In the genomic region with DNA sequence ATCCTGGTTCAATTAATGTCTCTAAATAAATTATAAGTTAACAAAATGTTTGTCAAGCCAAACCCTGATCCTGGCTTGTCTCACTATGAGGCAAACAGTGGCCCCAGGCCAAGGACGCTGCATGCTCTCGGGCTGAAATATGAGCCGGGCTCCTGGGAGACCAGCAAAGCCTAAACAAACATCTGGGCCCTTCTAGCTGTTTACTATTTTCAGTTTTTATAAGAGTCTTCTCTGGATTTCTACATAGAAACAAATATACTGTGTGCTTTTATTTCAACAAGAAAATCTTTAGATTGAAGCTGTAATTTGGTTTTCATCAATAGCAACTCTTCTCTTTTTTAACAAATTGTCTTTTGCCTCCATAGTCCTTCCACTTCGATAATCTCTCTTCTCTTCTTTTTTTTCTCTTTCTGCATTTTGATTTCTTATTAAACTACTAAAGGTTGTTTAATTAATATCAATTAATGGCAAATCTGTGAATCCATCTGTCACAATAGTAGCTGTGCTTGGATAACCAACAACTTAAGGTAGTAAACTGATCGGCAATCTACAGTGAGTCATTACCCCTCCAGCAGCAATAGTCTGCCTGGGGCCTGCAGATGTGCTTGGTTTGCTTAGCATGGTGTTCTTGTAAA, we compare ENCODE assay signal across 8 cellular contexts.
DNase-seq lines count a peak whose midpoint lies in the region; ATAC-seq and TF ChIP-seq lines count a peak whose summit lies in the region.

No MANE protein-coding gene starts in this region.

- H3K4me1 Mint-ChIP-seq in WTC11 = peaks cover 19% of the 10 kb centered on the region
- no peaks in the 10 kb centered on the region for H3K4me1 Mint-ChIP-seq in CD14-positive monocyte

- DNase-seq in NCI-H1436 (lab: John Stamatoyannopoulos, UW) = peak; percentile 44
- DNase-seq in NCI-H1436 treated with DMSO at 0.1 percent for 48 hours (lab: John Stamatoyannopoulos, UW) = no peak
- peak; percentile 59 for DNase-seq in WTC11 (ENCODE audit: low spot score)
- peak; percentile 69 for DNase-seq in iPS-NIHi11 (ENCODE audit: low spot score)
- peak; percentile 69 for DNase-seq in stromal cell of bone marrow (ENCODE audit: low read depth)
- no peak for DNase-seq in GM19240 (ENCODE audit: insufficient read length, low spot score)
- no peak for DNase-seq in CD14-positive monocyte (ENCODE audit: low spot score)

- CTCF ChIA-PET in WTC11 (lab: Charles Lee) = interaction anchor here (1.9 kb wide), 1 partner anchor 17 kb away, joined by 9 read pairs; no protein-coding TSS in a partner anchor

- intact Hi-C loops in CD14-positive monocyte (cut with micrococcal nuclease) = no loop called here

- POLR2A ChIA-PET in WTC11 (lab: Charles Lee) = no interaction called here

- H3K9me3 Mint-ChIP-seq in WTC11 = peaks cover 9% of the 10 kb centered on the region
- peaks cover 0 to 11% (median 7%) of the 10 kb centered on the region in 7 donors for H3K9me3 Mint-ChIP-seq in CD14-positive monocyte

- TF ChIP-seq CTCF in WTC11 (IDR thresholded peaks at IDR 0.05) = no peak
- no peak for TF ChIP-seq CTCF in CD14-positive monocyte (IDR thresholded peaks at IDR 0.05)

- no peaks in the 10 kb centered on the region for H3K27me3 Mint-ChIP-seq in WTC11 (ENCODE audit: low read depth)
- no peaks in the 10 kb centered on the region for H3K27me3 Mint-ChIP-seq in CD14-positive monocyte (ENCODE audit: low read depth in 3 of 3)

- H3K27ac Mint-ChIP-seq in WTC11 = no peak overlapping the region; the same call in 1 of the 2 replicates
- H3K27ac Mint-ChIP-seq in CD14-positive monocyte = no peak overlapping the region

- H3K4me3 Mint-ChIP-seq in WTC11 (peak overlapping the region; percentile 41; the same call in 1 of the 2 replicates), CD14-positive monocyte (no peak overlapping the region)

- peak; percentile 95 for ATAC-seq in WTC11
- no peak for ATAC-seq in HG02852 (IDR thresholded peaks at IDR 0.05; ENCODE audit: unreplicated experiment)

- no peaks in the 10 kb centered on the region for H3K36me3 Mint-ChIP-seq in WTC11
- no peaks in the 10 kb centered on the region for H3K36me3 Mint-ChIP-seq in CD14-positive monocyte

TF ChIP-seq in WTC11, 78 proteins besides CTCF, POLR2A, EP300 and RAD21:
- TF ChIP-seq SMAD3 (CRISPR knock-in tag; IDR thresholded peaks at IDR 0.05; ENCODE audit: borderline replicate concordance) (no peak), NR2C2 (CRISPR knock-in tag; IDR thresholded peaks at IDR 0.05) (no peak), IRF2 (CRISPR knock-in tag; IDR thresholded peaks at IDR 0.05; ENCODE audit: borderline replicate concordance, low read depth) (no peak), ZNF317 (CRISPR knock-in tag; IDR thresholded peaks at IDR 0.05; ENCODE audit: borderline replicate concordance, low read depth) (no peak), MXD4 (CRISPR knock-in tag; IDR thresholded peaks at IDR 0.05; ENCODE audit: borderline replicate concordance) (no peak), ZNF396 (CRISPR knock-in tag; IDR thresholded peaks at IDR 0.05; ENCODE audit: borderline replicate concordance) (no peak), TCF7 (CRISPR knock-in tag; IDR thresholded peaks at IDR 0.05; ENCODE audit: low read depth) (no peak), NFYB (CRISPR knock-in tag; conservative IDR thresholded peaks at IDR 0.05; ENCODE audit: low read depth) (no peak), OVOL2 (CRISPR knock-in tag; IDR thresholded peaks at IDR 0.05; ENCODE audit: borderline replicate concordance) (no peak), ZNF121 (CRISPR knock-in tag; IDR thresholded peaks at IDR 0.05) (no peak), ZBTB21 (CRISPR knock-in tag; IDR thresholded peaks at IDR 0.05; ENCODE audit: borderline replicate concordance) (no peak), ZNF263 (CRISPR knock-in tag; IDR thresholded peaks at IDR 0.05; ENCODE audit: low read depth) (no peak), CBFB (CRISPR knock-in tag; IDR thresholded peaks at IDR 0.05; ENCODE audit: low read depth) (no peak), ZNF416 (CRISPR knock-in tag; IDR thresholded peaks at IDR 0.05) (no peak)
- TF ChIP-seq, protein P1, sequence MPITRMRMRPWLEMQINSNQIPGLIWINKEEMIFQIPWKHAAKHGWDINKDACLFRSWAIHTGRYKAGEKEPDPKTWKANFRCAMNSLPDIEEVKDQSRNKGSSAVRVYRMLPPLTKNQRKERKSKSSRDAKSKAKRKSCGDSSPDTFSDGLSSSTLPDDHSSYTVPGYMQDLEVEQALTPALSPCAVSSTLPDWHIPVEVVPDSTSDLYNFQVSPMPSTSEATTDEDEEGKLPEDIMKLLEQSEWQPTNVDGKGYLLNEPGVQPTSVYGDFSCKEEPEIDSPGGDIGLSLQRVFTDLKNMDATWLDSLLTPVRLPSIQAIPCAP (CRISPR knock-in tag; IDR thresholded peaks at IDR 0.05) = no peak
- TF ChIP-seq, protein P2, sequence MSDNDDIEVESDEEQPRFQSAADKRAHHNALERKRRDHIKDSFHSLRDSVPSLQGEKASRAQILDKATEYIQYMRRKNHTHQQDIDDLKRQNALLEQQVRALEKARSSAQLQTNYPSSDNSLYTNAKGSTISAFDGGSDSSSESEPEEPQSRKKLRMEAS (CRISPR knock-in tag; IDR thresholded peaks at IDR 0.05) = no peak
- TF ChIP-seq, protein P3, sequence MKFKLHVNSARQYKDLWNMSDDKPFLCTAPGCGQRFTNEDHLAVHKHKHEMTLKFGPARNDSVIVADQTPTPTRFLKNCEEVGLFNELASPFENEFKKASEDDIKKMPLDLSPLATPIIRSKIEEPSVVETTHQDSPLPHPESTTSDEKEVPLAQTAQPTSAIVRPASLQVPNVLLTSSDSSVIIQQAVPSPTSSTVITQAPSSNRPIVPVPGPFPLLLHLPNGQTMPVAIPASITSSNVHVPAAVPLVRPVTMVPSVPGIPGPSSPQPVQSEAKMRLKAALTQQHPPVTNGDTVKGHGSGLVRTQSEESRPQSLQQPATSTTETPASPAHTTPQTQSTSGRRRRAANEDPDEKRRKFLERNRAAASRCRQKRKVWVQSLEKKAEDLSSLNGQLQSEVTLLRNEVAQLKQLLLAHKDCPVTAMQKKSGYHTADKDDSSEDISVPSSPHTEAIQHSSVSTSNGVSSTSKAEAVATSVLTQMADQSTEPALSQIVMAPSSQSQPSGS (CRISPR knock-in tag; IDR thresholded peaks at IDR 0.05; ENCODE audit: borderline replicate concordance, low read depth) = no peak
- TF ChIP-seq, protein P4, sequence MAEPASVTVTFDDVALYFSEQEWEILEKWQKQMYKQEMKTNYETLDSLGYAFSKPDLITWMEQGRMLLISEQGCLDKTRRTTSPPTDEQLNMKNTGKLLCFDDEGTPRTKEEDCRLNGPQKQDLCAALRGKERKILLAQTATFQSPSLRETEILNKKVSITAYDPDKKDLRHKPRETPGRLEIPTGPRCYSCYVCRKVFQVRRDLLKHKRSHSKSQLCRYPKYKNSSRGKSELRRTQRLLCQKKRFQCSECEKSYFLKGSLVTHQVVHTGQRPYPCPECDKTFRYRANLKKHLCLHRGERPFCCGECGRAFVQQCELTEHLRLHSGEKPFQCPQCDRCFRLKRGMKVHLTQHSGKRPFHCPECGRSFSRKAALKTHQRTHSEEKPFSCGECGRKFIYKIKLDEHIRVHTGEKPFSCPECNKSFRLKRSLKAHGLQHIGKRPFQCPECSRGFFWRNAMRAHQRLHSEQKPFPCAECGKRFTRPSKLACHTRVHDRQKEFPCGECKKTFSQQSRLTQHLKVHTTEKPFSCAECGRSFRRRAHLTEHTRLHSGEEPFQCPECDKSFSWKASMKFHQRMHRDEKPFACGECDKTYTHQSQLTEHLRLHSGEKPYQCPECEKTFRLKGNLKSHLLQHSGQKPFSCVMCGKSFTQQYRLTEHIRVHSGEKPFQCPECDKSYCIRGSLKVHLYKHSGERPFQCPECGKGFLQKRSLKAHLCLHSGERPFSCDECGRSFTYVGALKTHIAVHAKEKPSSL (CRISPR knock-in tag; conservative IDR thresholded peaks at IDR 0.05) = no peak
- TF ChIP-seq, protein P5, sequence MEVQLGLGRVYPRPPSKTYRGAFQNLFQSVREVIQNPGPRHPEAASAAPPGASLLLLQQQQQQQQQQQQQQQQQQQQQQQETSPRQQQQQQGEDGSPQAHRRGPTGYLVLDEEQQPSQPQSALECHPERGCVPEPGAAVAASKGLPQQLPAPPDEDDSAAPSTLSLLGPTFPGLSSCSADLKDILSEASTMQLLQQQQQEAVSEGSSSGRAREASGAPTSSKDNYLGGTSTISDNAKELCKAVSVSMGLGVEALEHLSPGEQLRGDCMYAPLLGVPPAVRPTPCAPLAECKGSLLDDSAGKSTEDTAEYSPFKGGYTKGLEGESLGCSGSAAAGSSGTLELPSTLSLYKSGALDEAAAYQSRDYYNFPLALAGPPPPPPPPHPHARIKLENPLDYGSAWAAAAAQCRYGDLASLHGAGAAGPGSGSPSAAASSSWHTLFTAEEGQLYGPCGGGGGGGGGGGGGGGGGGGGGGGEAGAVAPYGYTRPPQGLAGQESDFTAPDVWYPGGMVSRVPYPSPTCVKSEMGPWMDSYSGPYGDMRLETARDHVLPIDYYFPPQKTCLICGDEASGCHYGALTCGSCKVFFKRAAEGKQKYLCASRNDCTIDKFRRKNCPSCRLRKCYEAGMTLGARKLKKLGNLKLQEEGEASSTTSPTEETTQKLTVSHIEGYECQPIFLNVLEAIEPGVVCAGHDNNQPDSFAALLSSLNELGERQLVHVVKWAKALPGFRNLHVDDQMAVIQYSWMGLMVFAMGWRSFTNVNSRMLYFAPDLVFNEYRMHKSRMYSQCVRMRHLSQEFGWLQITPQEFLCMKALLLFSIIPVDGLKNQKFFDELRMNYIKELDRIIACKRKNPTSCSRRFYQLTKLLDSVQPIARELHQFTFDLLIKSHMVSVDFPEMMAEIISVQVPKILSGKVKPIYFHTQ (CRISPR knock-in tag; IDR thresholded peaks at IDR 0.05) = no peak

Comparison
In these comparisons a context has a peak if more than half of its experiments do, and no peak if none do; other contexts are left out.
1. DNase-seq: peak in NCI-H1436 (single experiment), WTC11 (single experiment), iPS-NIHi11 (single experiment) and stromal cell of bone marrow (single experiment); none in NCI-H1436 treated with DMSO at 0.1 percent for 48 hours (single experiment), GM19240 (single experiment) and CD14-positive monocyte (single experiment).